In the genomic region with DNA sequence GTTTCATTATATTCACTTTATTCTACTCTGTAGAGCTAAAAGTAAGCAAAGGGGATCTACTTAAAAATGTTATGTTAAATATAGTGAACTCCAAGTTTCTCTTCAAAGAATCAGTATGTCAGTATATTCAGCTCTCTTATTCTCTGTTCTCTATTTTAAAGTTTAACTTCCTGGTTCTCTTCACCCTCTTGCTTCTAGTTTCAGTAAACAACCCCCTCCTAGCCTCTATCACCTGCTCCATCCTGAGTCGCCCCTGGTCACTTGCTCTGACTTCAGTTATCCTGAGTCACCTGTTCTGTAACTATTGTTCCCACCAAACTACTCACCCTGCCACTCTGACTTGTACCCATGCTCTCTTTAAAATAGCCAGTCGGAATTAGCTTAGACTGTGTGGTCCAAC, we compare ENCODE assay signal across 19 cellular contexts.
DNase-seq lines count a peak whose midpoint lies in the region; ATAC-seq and FAIRE-seq lines count a peak whose summit lies in the region.
"Had no signal": no experiment of that assay in that cellular context is flagged by ENCODE, and none has a peak within 500 bp of the region (broad histone marks: within the 10 kb centered on the region; RNA-seq: fewer than 3 reads in every experiment).

No MANE protein-coding gene starts in this region.

- DNase-seq in 8988T (no peak), GM19240 (ENCODE audit: insufficient read length, low spot score) (no peak), OCI-M1 (lab: John Stamatoyannopoulos, UW) (no peak), RCC 7860 (ENCODE audit: low spot score) (no peak)
- DNase-seq: AML-193; DMS79 treated with DMSO at 0.1 percent for 48 hours; GOT3; NCI-H1092 treated with DMSO at 0.1 percent for 48 hours; NCI-H146; NCI-H2029 treated with DMSO at 0.1 percent for 48 hours; NCI-H2171 treated with DMSO at 0.1 percent for 48 hours; NK-92 treated with Interleukin-12 subunit alpha and Interleukin-12 subunit beta, amount 100 ng/mL, for 24 hours; PC-3; T-helper 2 cell had no signal

- peak; percentile 59 for ATAC-seq in GM18870 (IDR thresholded peaks at IDR 0.05; ENCODE audit: unreplicated experiment)
- ATAC-seq in HG02759 (IDR thresholded peaks at IDR 0.05; ENCODE audit: unreplicated experiment), result peak; percentile 38
- ATAC-seq in HG03354 (IDR thresholded peaks at IDR 0.05; ENCODE audit: poor library complexity, severe bottlenecking, unreplicated experiment), result peak; percentile 52
- ATAC-seq: HCT116, PC-3 had no signal

- no peak for FAIRE-seq in RCC 7860 (lab: Jason Lieb, UNC)
- FAIRE-seq: D721Med had no signal
